In the genomic region with DNA sequence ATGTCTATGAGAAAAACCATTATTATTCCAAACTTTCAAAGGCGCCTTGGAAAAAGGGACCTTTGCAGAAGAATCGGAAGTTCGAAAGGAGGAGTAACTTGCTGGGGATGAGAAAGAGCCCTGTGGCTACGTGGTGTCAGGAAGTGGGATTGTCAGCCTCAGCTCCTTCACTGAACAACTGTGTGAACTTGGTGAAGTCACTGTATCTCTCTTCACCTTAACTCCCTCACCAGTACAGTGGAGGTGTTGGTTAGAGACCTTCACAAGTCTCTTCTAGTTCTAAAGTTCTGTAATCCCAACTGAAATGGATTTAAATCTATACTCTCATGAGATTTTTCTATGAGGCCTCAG, we compare ENCODE assay signal across 16 cellular contexts.
A peak's percentile ranks its signal among the peaks of the same experiment; 100 is the strongest.
DNase-seq lines count a peak whose midpoint lies in the region; ATAC-seq and TF ChIP-seq lines count a peak whose summit lies in the region.
"Had no signal": no experiment of that assay in that cellular context is flagged by ENCODE, and none has a peak within 500 bp of the region (broad histone marks: within the 10 kb centered on the region; RNA-seq: fewer than 3 reads in every experiment).

No MANE protein-coding gene starts in this region.

- H3F3A ChIP-seq in smooth muscle cell (ENCODE audit: low read depth): no peaks in the 10 kb centered on the region

- H3K4me3 ChIP-seq in RWPE2 (ENCODE audit: severe bottlenecking) (no peak overlapping the region), mammary epithelial cell (replicated peaks in 1 of 3; ENCODE audit: insufficient read depth in 1 of 3, low read depth in 2 of 3, low read length in 3 of 3) (no peak overlapping the region), smooth muscle cell (no peak overlapping the region)
- H3K4me3 ChIP-seq: BLaER1 treated with 17β-estradiol and CSF1 and Interleukin-3, amounts not matched to agents 10 nM and 100 nM; GM23338 had no signal

- WGBS in mammary epithelial cell (ENCODE audit: low coverage, missing lambda C conversion rate): 53% methylated on average over 4 of the region's 4 CpGs
- 86% methylated on average over 4 of the region's 4 CpGs for WGBS in smooth muscle cell (ENCODE audit: low lambda C conversion rate)

- H3K4me1 ChIP-seq in RWPE2 (ENCODE audit: insufficient read depth, poor library complexity, severe bottlenecking): peaks cover 18% of the 10 kb centered on the region
- H3K4me1 ChIP-seq in mammary epithelial cell (ENCODE audit: insufficient read depth, low read length): peaks cover 34% of the 10 kb centered on the region
- no peaks in the 10 kb centered on the region for H3K4me1 ChIP-seq in smooth muscle cell (ENCODE audit: low read depth)
- H3K4me1 ChIP-seq: BLaER1 treated with 17β-estradiol and CSF1 and Interleukin-3, amounts not matched to agents 10 nM and 100 nM had no signal

- dilution Hi-C loops in mammary epithelial cell (cut with HindIII; ENCODE audit: low sequenced_read_pairs): no loop called here

- H3K27me3 ChIP-seq in RWPE2 (ENCODE audit: insufficient read depth, poor library complexity, severe bottlenecking): no peaks in the 10 kb centered on the region
- no peaks in the 10 kb centered on the region for H3K27me3 ChIP-seq in mammary epithelial cell (ENCODE audit: insufficient read depth, low read length)
- no peaks in the 10 kb centered on the region for H3K27me3 ChIP-seq in smooth muscle cell (ENCODE audit: low read depth)
- H3K27me3 ChIP-seq: BLaER1 treated with 17β-estradiol and CSF1 and Interleukin-3, amounts not matched to agents 10 nM and 100 nM had no signal

- peak overlapping the region; percentile 77 for H3K27ac ChIP-seq in RWPE2 (ENCODE audit: poor library complexity, severe bottlenecking)
- peak overlapping the region; percentile 93 for H3K27ac ChIP-seq in mammary epithelial cell (ENCODE audit: insufficient read depth, low read depth, low read length)
- peak overlapping the region; percentile 84 for H3K27ac ChIP-seq in smooth muscle cell (ENCODE audit: low read depth)
- H3K27ac ChIP-seq: BLaER1 treated with 17β-estradiol and CSF1 and Interleukin-3, amounts not matched to agents 10 nM and 100 nM; HL-60 had no signal

- no peak for DNase-seq in RWPE2 (ENCODE audit: low spot score)
- DNase-seq in mammary epithelial cell: peak; percentile 73
- DNase-seq in smooth muscle cell (lab: John Stamatoyannopoulos, UW; ENCODE audit: unreplicated experiment): no peak
- no peak for DNase-seq in germinal center (ENCODE audit: low spot score)
- no peak for DNase-seq in stimulated activated CD4-positive, alpha-beta T cell treated with anti-CD3 and anti-CD28 coated beads, Interleukin-12 subunit alpha, Interleukin-12 subunit beta, amount 100 ng/mL, for 4 hours
- DNase-seq: Calu3; CD8-positive, alpha-beta T cell; DMS79 treated with DMSO at 0.1 percent for 48 hours; HFFc6; IMR-90 had no signal

- no TSS peak for BruUV-seq in mammary epithelial cell (replicated peaks; lab: Mats Ljungman, UMichigan)

- in situ Hi-C loops in mammary epithelial cell (cut with MboI; ENCODE audit: low sequenced_read_pairs in 2 of 2): no loop called here

- H3K79me2 ChIP-seq in mammary epithelial cell (ENCODE audit: insufficient read depth, low read length): no peaks in the 10 kb centered on the region
- H3K79me2 ChIP-seq in smooth muscle cell (ENCODE audit: low read depth): no peaks in the 10 kb centered on the region

- CTCF ChIA-PET in mammary epithelial cell (lab: Charles Lee; ENCODE audit: low non-redundant PET): interaction anchor here (0.8 kb wide), 1 partner anchor 525 kb away, joined by 7 read pairs; no protein-coding TSS in a partner anchor

- no peak for TF ChIP-seq CTCF in RWPE2 (IDR thresholded peaks at IDR 0.05; ENCODE audit: poor library complexity, severe bottlenecking)
- TF ChIP-seq CTCF in mammary epithelial cell (conservative IDR thresholded peaks at IDR 0.05 in 1 of 2, IDR thresholded peaks at IDR 0.05 in 1 of 2; ENCODE audit: extremely low read depth in 1 of 2, insufficient read depth in 1 of 2, low read depth in 1 of 2, low read length in 2 of 2): no peak
- no peak for TF ChIP-seq CTCF in smooth muscle cell (IDR thresholded peaks at IDR 0.05; ENCODE audit: borderline replicate concordance, insufficient read depth, poor library complexity, severe bottlenecking)

- H4K20me1 ChIP-seq in mammary epithelial cell (ENCODE audit: insufficient read depth, low read length) (no peaks in the 10 kb centered on the region), smooth muscle cell (ENCODE audit: low read depth) (no peaks in the 10 kb centered on the region)
- H4K20me1 ChIP-seq: BLaER1 treated with 17β-estradiol and CSF1 and Interleukin-3, amounts not matched to agents 10 nM and 100 nM had no signal

- H3K9ac ChIP-seq in mammary epithelial cell (ENCODE audit: insufficient read depth, low read length) (peak overlapping the region; percentile 53), smooth muscle cell (ENCODE audit: low read depth) (peak overlapping the region; percentile 52)
- H3K9ac ChIP-seq: BLaER1 treated with 17β-estradiol and CSF1 and Interleukin-3, amounts not matched to agents 10 nM and 100 nM had no signal

- H2AFZ ChIP-seq in mammary epithelial cell (ENCODE audit: low read depth, low read length) (peak overlapping the region; percentile 75), smooth muscle cell (ENCODE audit: low read depth) (no peak overlapping the region)
- H2AFZ ChIP-seq: GM23338 had no signal

- no peaks in the 10 kb centered on the region for H3K9me3 ChIP-seq in RWPE2 (ENCODE audit: severe bottlenecking)
- no peaks in the 10 kb centered on the region for H3K9me3 ChIP-seq in mammary epithelial cell (replicated peaks; ENCODE audit: insufficient read depth, low read length)
- no peaks in the 10 kb centered on the region for H3K9me3 ChIP-seq in smooth muscle cell (replicated peaks; ENCODE audit: low read depth)
- H3K9me3 ChIP-seq: BLaER1 treated with 17β-estradiol and CSF1 and Interleukin-3, amounts not matched to agents 10 nM and 100 nM had no signal

- no peak for ATAC-seq in RWPE2 (ENCODE audit: low read depth)
- peak; percentile 43 for ATAC-seq in esophagus mucosa
- no peak for ATAC-seq in GM21390 (IDR thresholded peaks at IDR 0.05; ENCODE audit: unreplicated experiment)
- ATAC-seq: CD8-positive, alpha-beta T cell; GM23338; HCT116 had no signal

- intact Hi-C loops in mammary epithelial cell (cut with micrococcal nuclease): no loop called here

- H3K4me2 ChIP-seq in mammary epithelial cell (ENCODE audit: insufficient read depth, low read depth, low read length) (peak overlapping the region; percentile 74), smooth muscle cell (no peak overlapping the region)
- H3K4me2 ChIP-seq: BLaER1 treated with 17β-estradiol and CSF1 and Interleukin-3, amounts not matched to agents 10 nM and 100 nM; GM23338 had no signal

- no peaks in the 10 kb centered on the region for H3K36me3 ChIP-seq in RWPE2 (ENCODE audit: low read depth)
- H3K36me3 ChIP-seq in mammary epithelial cell (ENCODE audit: insufficient read depth, low read length): no peaks in the 10 kb centered on the region
- no peaks in the 10 kb centered on the region for H3K36me3 ChIP-seq in smooth muscle cell (ENCODE audit: low read depth)
- H3K36me3 ChIP-seq: BLaER1 treated with 17β-estradiol and CSF1 and Interleukin-3, amounts not matched to agents 10 nM and 100 nM had no signal
